ENCODE assay signal across 29 cellular contexts in genomic region chr18:63520053-63520452, GRCh38. TPM values are rescaled to one million over a fixed set of nuclear protein-coding genes. Genes with fewer than 3 reads are reported as not detected.
"Had no signal": no experiment of that assay in that cellular context is flagged by ENCODE, and none has a peak within 500 bp of the region (broad histone marks: within the 10 kb centered on the region; RNA-seq: fewer than 3 reads in every experiment).

No MANE protein-coding gene starts in this region.

- DNase-seq: activated B cell treated with CpG ODN at 0.5 μM for 24 hours; activated CD4-positive, alpha-beta memory T cell treated with anti-CD3 and anti-CD28 coated beads for 36 hours; activated CD4-positive, alpha-beta T cell treated with anti-CD3 and anti-CD28 coated beads for 36 hours; activated gamma-delta T cell; activated naive CD4-positive, alpha-beta T cell treated with anti-CD3 and anti-CD28 coated beads, Interleukin-2, amount 50 U/mL, for 16 hours; activated naive CD8-positive, alpha-beta T cell treated with anti-CD3 and anti-CD28 coated beads, Interleukin-2, amount 50 U/mL, for 24 hours; gastrocnemius medialis; hippocampal formation; left cardiac atrium; mesenchymal stem cell; naive thymus-derived CD4-positive, alpha-beta T cell; retina; sigmoid colon; stimulated activated CD4-positive, alpha-beta T cell treated with anti-CD3 and anti-CD28 coated beads, Interleukin-2, amount 100 ng/mL, for 48 hours; stimulated activated naive CD4-positive, alpha-beta T cell treated with Interleukin-2 at 50 U/mL for 16 hours; substantia nigra; SW 1271; T-helper 17 cell; thyroid gland had no signal

- ATAC-seq: activated CD4-positive, alpha-beta T cell treated with anti-CD3 and anti-CD28 coated beads for 36 hours; activated naive CD8-positive, alpha-beta T cell treated with anti-CD3 and anti-CD28 coated beads, Interleukin-2, amount 50 U/mL, for 24 hours; gastrocnemius medialis; left cardiac atrium; naive thymus-derived CD4-positive, alpha-beta T cell; T-helper 17 cell had no signal

- H3K4me3 Mint-ChIP-seq: activated B cell treated with CpG ODN at 0.5 μM for 24 hours; activated CD4-positive, alpha-beta memory T cell treated with anti-CD3 and anti-CD28 coated beads for 36 hours; activated CD4-positive, alpha-beta T cell treated with anti-CD3 and anti-CD28 coated beads for 36 hours; activated naive CD8-positive, alpha-beta T cell treated with anti-CD3 and anti-CD28 coated beads, Interleukin-2, amount 50 U/mL, for 24 hours; activated T-helper 1 cell treated with anti-CD3 and anti-CD28 coated beads, Interleukin-12 subunit alpha, Interleukin-12 subunit beta, Interleukin-2, Interleukin-4 antibody, amounts not matched to agents 30 ng/mL and 10 ng/mL and 1 ng/mL, durations not matched to agents 14 hours and 24 hours and 36 hours; naive thymus-derived CD4-positive, alpha-beta T cell; neural crest cell; T-helper 17 cell had no signal

- H3K27ac Mint-ChIP-seq: activated B cell treated with CpG ODN at 0.5 μM for 24 hours; activated CD4-positive, alpha-beta memory T cell treated with anti-CD3 and anti-CD28 coated beads for 36 hours; activated CD4-positive, alpha-beta T cell treated with anti-CD3 and anti-CD28 coated beads for 36 hours; activated naive CD8-positive, alpha-beta T cell treated with anti-CD3 and anti-CD28 coated beads, Interleukin-2, amount 50 U/mL, for 24 hours; activated T-helper 1 cell treated with anti-CD3 and anti-CD28 coated beads, Interleukin-12 subunit alpha, Interleukin-12 subunit beta, Interleukin-2, Interleukin-4 antibody, amounts not matched to agents 30 ng/mL and 10 ng/mL and 1 ng/mL, durations not matched to agents 14 hours and 24 hours and 36 hours; naive thymus-derived CD4-positive, alpha-beta T cell; T-helper 17 cell had no signal

- H3K9me3 ChIP-seq: gastrocnemius medialis, sigmoid colon, thyroid gland had no signal

- H3K4me1 Mint-ChIP-seq: activated naive CD8-positive, alpha-beta T cell treated with anti-CD3 and anti-CD28 coated beads, Interleukin-2, amount 50 U/mL, for 24 hours had no signal

- H3K4me1 ChIP-seq: gastrocnemius medialis, thyroid gland had no signal

- H3K9me3 Mint-ChIP-seq: activated B cell treated with CpG ODN at 0.5 μM for 24 hours; activated CD4-positive, alpha-beta memory T cell treated with anti-CD3 and anti-CD28 coated beads for 36 hours; activated naive CD8-positive, alpha-beta T cell treated with anti-CD3 and anti-CD28 coated beads, Interleukin-2, amount 50 U/mL, for 24 hours; activated T-helper 1 cell treated with anti-CD3 and anti-CD28 coated beads, Interleukin-12 subunit alpha, Interleukin-12 subunit beta, Interleukin-2, Interleukin-4 antibody, amounts not matched to agents 30 ng/mL and 10 ng/mL and 1 ng/mL, durations not matched to agents 14 hours and 24 hours and 36 hours; neural crest cell had no signal

- H3K4me3 ChIP-seq: gastrocnemius medialis, sigmoid colon, thyroid gland had no signal

- H3K27me3 ChIP-seq: gastrocnemius medialis, sigmoid colon, thyroid gland had no signal

- H3K36me3 ChIP-seq: gastrocnemius medialis, sigmoid colon, thyroid gland had no signal

- H3K27ac ChIP-seq: gastrocnemius medialis, sigmoid colon, thyroid gland had no signal

- H3K36me3 Mint-ChIP-seq: activated CD4-positive, alpha-beta memory T cell treated with anti-CD3 and anti-CD28 coated beads for 36 hours; naive thymus-derived CD4-positive, alpha-beta T cell had no signal

RNA-seq across cellular contexts. Expression of gene SERPINB12, which starts 22.1 kb away (rescaled TPM):
- total RNA-seq: activated B cell treated with CpG ODN at 0.5 μM for 24 hours; activated CD4-positive, alpha-beta memory T cell treated with anti-CD3 and anti-CD28 coated beads for 36 hours; activated CD4-positive, alpha-beta T cell treated with anti-CD3 and anti-CD28 coated beads for 36 hours; activated T-helper 1 cell treated with anti-CD3 and anti-CD28 coated beads, Interleukin-12 subunit alpha, Interleukin-12 subunit beta, Interleukin-2, Interleukin-4 antibody, amounts not matched to agents 30 ng/mL and 10 ng/mL and 1 ng/mL, durations not matched to agents 14 hours and 24 hours and 36 hours; cardiac septum; chondrocyte; epithelial cell of proximal tubule; gastrocnemius medialis; left cardiac atrium; liver; mononuclear cell; naive thymus-derived CD4-positive, alpha-beta T cell; neural crest cell; osteoblast; posterior vena cava; sigmoid colon; T-helper 17 cell; thyroid gland; ureter had no signal
- polyA plus RNA-seq: liver; naive thymus-derived CD4-positive, alpha-beta T cell; sigmoid colon had no signal

RNA-seq across cellular contexts. Expression of gene SERPINB5, which starts 43.3 kb away (rescaled TPM):
- total RNA-seq: activated B cell treated with CpG ODN at 0.5 μM for 24 hours; activated CD4-positive, alpha-beta memory T cell treated with anti-CD3 and anti-CD28 coated beads for 36 hours; activated CD4-positive, alpha-beta T cell treated with anti-CD3 and anti-CD28 coated beads for 36 hours; activated T-helper 1 cell treated with anti-CD3 and anti-CD28 coated beads, Interleukin-12 subunit alpha, Interleukin-12 subunit beta, Interleukin-2, Interleukin-4 antibody, amounts not matched to agents 30 ng/mL and 10 ng/mL and 1 ng/mL, durations not matched to agents 14 hours and 24 hours and 36 hours; cardiac septum; chondrocyte; gastrocnemius medialis; left cardiac atrium; liver; mononuclear cell; naive thymus-derived CD4-positive, alpha-beta T cell; neural crest cell; osteoblast; posterior vena cava; sigmoid colon; T-helper 17 cell; thyroid gland had no signal
- polyA plus RNA-seq: naive thymus-derived CD4-positive, alpha-beta T cell had no signal
